Comparison of ENCODE assay signal across 28 cellular contexts in genomic region chr15:63240136-63240535, GRCh38. TPM values are rescaled to one million over a fixed set of nuclear protein-coding genes. Genes with fewer than 3 reads are reported as not detected.
A peak's percentile ranks its signal among the peaks of the same experiment; 100 is the strongest.
DNase-seq lines count a peak whose midpoint lies in the region; ATAC-seq lines count a peak whose summit lies in the region.
"Had no signal": no experiment of that assay in that cellular context is flagged by ENCODE, and none has a peak within 500 bp of the region (broad histone marks: within the 10 kb centered on the region; RNA-seq: fewer than 3 reads in every experiment).

No MANE protein-coding gene starts in this region.

- no peaks in the 10 kb centered on the region for H3K9me3 ChIP-seq in thymus (ENCODE audit: control insufficient read depth)
- H3K9me3 ChIP-seq: right atrium auricular region, stomach, tibial artery, vagina had no signal

- DNase-seq in activated T-cell treated with anti-CD3 and anti-CD28 coated beads, Interleukin-2, amount 50 U/mL, for 24 hours = no peak
- DNase-seq in activated T-cell treated with anti-CD3 and anti-CD28 coated beads, Interleukin-2, amount 50 U/mL, for 48 hours = no peak
- DNase-seq in NCI-H446 treated with DMSO at 0.1 percent for 48 hours (lab: John Stamatoyannopoulos, UW) (peak; percentile 42), medulla oblongata (ENCODE audit: extremely low spot score) (no peak)
- no peak for DNase-seq in stimulated activated CD4-positive, alpha-beta T cell treated with anti-CD3 and anti-CD28 coated beads, Interleukin-2, amount 100 ng/mL, for 24 hours
- DNase-seq in activated T-cell treated with anti-CD3 and anti-CD28 coated beads, Interleukin-2, amount 50 U/mL, for 1 hour = no peak
- DNase-seq: activated B cell treated with CpG ODN at 0.5 μM for 24 hours; activated CD4-positive, alpha-beta T cell treated with anti-CD3 and anti-CD28 coated beads, Interleukin-2, amount 50 U/mL, for 4 hours; activated naive CD4-positive, alpha-beta T cell treated with anti-CD3 and anti-CD28 coated beads, Interleukin-2, amount 50 U/mL, for 16 hours; aorta; COR-L47; effector CD4-positive, alpha-beta T cell; H9; hypothalamus; left colon; NCI-H2107; NK-92 treated with Interleukin-12 subunit alpha and Interleukin-12 subunit beta, amount 100 ng/mL, for 24 hours; stomach; T-cell; tibial artery had no signal

- H3K27ac Mint-ChIP-seq in activated T-cell treated with anti-CD3 and anti-CD28 coated beads, Interleukin-2, amount 50 U/mL, for 24 hours = peak overlapping the region; percentile 39
- H3K27ac Mint-ChIP-seq: activated B cell treated with CpG ODN at 0.5 μM for 24 hours, H9, neural progenitor cell had no signal

- H3K4me1 Mint-ChIP-seq in activated T-cell treated with anti-CD3 and anti-CD28 coated beads, Interleukin-2, amount 50 U/mL, for 24 hours (ENCODE audit: low read depth) = peaks cover 80% of the 10 kb centered on the region

- no peaks in the 10 kb centered on the region for H3K4me1 ChIP-seq in thymus (ENCODE audit: control insufficient read depth, insufficient read depth, low read length)
- H3K4me1 ChIP-seq: parathyroid adenoma had no signal

- H3K27ac ChIP-seq in thymus (ENCODE audit: low read depth) = peak overlapping the region; percentile 15
- H3K27ac ChIP-seq: neural progenitor cell, parathyroid adenoma, right atrium auricular region, stomach, tibial artery, vagina had no signal

- H3K36me3 ChIP-seq in thymus (ENCODE audit: control insufficient read depth, insufficient read depth) = no peaks in the 10 kb centered on the region
- H3K36me3 ChIP-seq: neural progenitor cell, right atrium auricular region, tibial artery had no signal

- no peak overlapping the region for H3K4me3 Mint-ChIP-seq in activated T-cell treated with anti-CD3 and anti-CD28 coated beads, Interleukin-2, amount 50 U/mL, for 24 hours
- H3K4me3 Mint-ChIP-seq: activated B cell treated with CpG ODN at 0.5 μM for 24 hours, H9, neural progenitor cell, T-cell had no signal

- H3K9me3 Mint-ChIP-seq in activated T-cell treated with anti-CD3 and anti-CD28 coated beads, Interleukin-2, amount 50 U/mL, for 24 hours = no peaks in the 10 kb centered on the region

- peak; percentile 37 for ATAC-seq in esophagus mucosa
- ATAC-seq: HepG2, left colon, T-cell had no signal

- H3K4me3 ChIP-seq in thymus (ENCODE audit: low read length) = no peak overlapping the region
- H3K4me3 ChIP-seq: neural progenitor cell, right atrium auricular region, smooth muscle cell, stomach, tibial artery, vagina had no signal

- peaks cover 76% of the 10 kb centered on the region for H3K36me3 Mint-ChIP-seq in activated T-cell treated with anti-CD3 and anti-CD28 coated beads, Interleukin-2, amount 50 U/mL, for 24 hours (ENCODE audit: low read depth)

- H3K27me3 ChIP-seq in thymus (ENCODE audit: control insufficient read depth, insufficient read depth) = no peaks in the 10 kb centered on the region
- H3K27me3 ChIP-seq: neural progenitor cell, right atrium auricular region, stomach, tibial artery, vagina had no signal

- H3K27me3 Mint-ChIP-seq in activated T-cell treated with anti-CD3 and anti-CD28 coated beads, Interleukin-2, amount 50 U/mL, for 24 hours = no peaks in the 10 kb centered on the region
- H3K27me3 Mint-ChIP-seq: activated B cell treated with CpG ODN at 0.5 μM for 24 hours, T-cell had no signal

- 93% methylated on average over 3 of the region's 3 CpGs for WGBS in thymus

RNA-seq across cellular contexts. Expression of gene APH1B, which starts 37.3 kb away (rescaled TPM):
- 3.5 TPM for total RNA-seq in esophagus mucosa
- 9.5 TPM for polyA plus RNA-seq in thymus

RNA-seq across cellular contexts. Expression of gene RAB8B, which starts 50.7 kb away (rescaled TPM):
- total RNA-seq in esophagus mucosa = 6.7 TPM
- polyA plus RNA-seq in thymus = 28.5 TPM
